Comparison of ENCODE assay signal across 22 cellular contexts in the genomic region with DNA sequence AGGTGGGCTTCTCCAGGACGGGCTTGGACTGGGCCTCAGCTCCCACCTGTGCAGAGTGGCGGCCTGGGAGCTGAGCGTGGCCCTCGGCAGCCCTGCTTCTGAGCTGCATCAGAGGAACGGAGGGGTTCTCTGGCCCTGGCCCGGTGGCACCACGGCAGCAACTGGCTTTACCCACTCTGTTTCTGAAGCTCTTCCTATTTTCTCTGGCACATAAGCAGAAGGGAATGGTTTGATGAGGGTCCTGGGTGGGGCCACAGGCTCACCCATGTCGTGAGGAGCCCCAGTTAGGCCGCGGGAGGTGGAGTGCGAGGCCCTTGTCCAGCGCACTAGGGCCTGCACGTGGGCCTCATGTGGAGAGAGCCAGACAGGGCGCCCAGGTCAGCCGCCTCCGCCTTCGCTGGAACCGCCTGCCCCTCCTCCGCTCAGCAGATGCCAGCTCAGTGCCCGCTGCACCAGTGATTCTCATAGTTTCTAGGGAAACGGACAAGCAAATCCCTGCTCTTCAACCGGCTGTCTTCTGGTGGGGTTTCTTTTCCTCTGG.
DNase-seq lines count a peak whose midpoint lies in the region; ATAC-seq and TF ChIP-seq lines count a peak whose summit lies in the region.
"Had no signal": no experiment of that assay in that cellular context is flagged by ENCODE, and none has a peak within 500 bp of the region (broad histone marks: within the 10 kb centered on the region; RNA-seq: fewer than 3 reads in every experiment).

No MANE protein-coding gene starts in this region.

- WGBS in endodermal cell (ENCODE audit: insufficient coverage in 1 of 2, insufficient read length in 1 of 2), 2 experiments, result 86 to 89% methylated on average over 10 to 22 of the region's 22 CpGs

- H3K9me3 ChIP-seq in endodermal cell (ENCODE audit: control insufficient read depth, low read length), result peaks cover 17% of the 10 kb centered on the region
- H3K9me3 ChIP-seq: SJCRH30 had no signal

- no peak overlapping the region for H3K27ac ChIP-seq in endodermal cell (ENCODE audit: low read depth, low read length)
- H3K27ac ChIP-seq: esophagus squamous epithelium, hepatocyte, parathyroid adenoma, SJCRH30, upper lobe of left lung had no signal

- H3K27ac Mint-ChIP-seq in WTC11 (0 out of 2 replicates have a peak overlapping the region, but pooled peaks have one; percentile 47), endodermal cell (peak overlapping the region; percentile 78), chondrocyte (ENCODE audit: unreplicated experiment) (no peak overlapping the region)
- H3K27ac Mint-ChIP-seq: activated T-helper 1 cell treated with anti-CD3 and anti-CD28 coated beads, Interleukin-12 subunit alpha, Interleukin-12 subunit beta, Interleukin-2, Interleukin-4 antibody, amounts not matched to agents 30 ng/mL and 10 ng/mL and 1 ng/mL, durations not matched to agents 14 hours and 24 hours and 36 hours had no signal

- H3K4me3 ChIP-seq in endodermal cell (ENCODE audit: low read length), result no peak overlapping the region
- H3K4me3 ChIP-seq: esophagus squamous epithelium, hepatocyte, SJCRH30, upper lobe of left lung had no signal

- H3K27me3 Mint-ChIP-seq in WTC11 (ENCODE audit: low read depth) (no peaks in the 10 kb centered on the region), endodermal cell (ENCODE audit: insufficient read depth) (no peaks in the 10 kb centered on the region), chondrocyte (ENCODE audit: low read depth) (no peaks in the 10 kb centered on the region)
- H3K27me3 Mint-ChIP-seq: naive B cell had no signal

- peaks cover 13% of the 10 kb centered on the region for H3K36me3 Mint-ChIP-seq in WTC11
- peaks cover 86% of the 10 kb centered on the region for H3K36me3 Mint-ChIP-seq in endodermal cell (ENCODE audit: low read depth)
- H3K36me3 Mint-ChIP-seq in chondrocyte (ENCODE audit: low read depth), result peaks cover 19% of the 10 kb centered on the region

- H3K9me3 Mint-ChIP-seq in WTC11 (peaks cover 15% of the 10 kb centered on the region), endodermal cell (peaks cover 2% of the 10 kb centered on the region), chondrocyte (ENCODE audit: low read depth) (peaks cover 6% of the 10 kb centered on the region)
- H3K9me3 Mint-ChIP-seq: activated T-helper 1 cell treated with anti-CD3 and anti-CD28 coated beads, Interleukin-12 subunit alpha, Interleukin-12 subunit beta, Interleukin-2, Interleukin-4 antibody, amounts not matched to agents 30 ng/mL and 10 ng/mL and 1 ng/mL, durations not matched to agents 14 hours and 24 hours and 36 hours had no signal

- TF ChIP-seq CTCF in WTC11 (IDR thresholded peaks at IDR 0.05), result no peak
- TF ChIP-seq CTCF in endodermal cell (conservative IDR thresholded peaks at IDR 0.05), result no peak
- TF ChIP-seq CTCF in chondrocyte (IDR thresholded peaks at IDR 0.05), result no peak

- H3K27me3 ChIP-seq in endodermal cell (ENCODE audit: control insufficient read depth, insufficient read depth, low read length, poor library complexity, severe bottlenecking), result no peaks in the 10 kb centered on the region
- H3K27me3 ChIP-seq: esophagus squamous epithelium, hepatocyte, SJCRH30, upper lobe of left lung had no signal

- H3K4me3 Mint-ChIP-seq in WTC11 (no peak overlapping the region), endodermal cell (no peak overlapping the region), chondrocyte (ENCODE audit: unreplicated experiment) (no peak overlapping the region)
- H3K4me3 Mint-ChIP-seq: activated T-helper 1 cell treated with anti-CD3 and anti-CD28 coated beads, Interleukin-12 subunit alpha, Interleukin-12 subunit beta, Interleukin-2, Interleukin-4 antibody, amounts not matched to agents 30 ng/mL and 10 ng/mL and 1 ng/mL, durations not matched to agents 14 hours and 24 hours and 36 hours had no signal

- DNase-seq in activated CD8-positive, alpha-beta memory T cell treated with anti-CD3 and anti-CD28 coated beads, Interleukin-2, amount 50 U/mL, for 48 hours, result peak; percentile 36
- DNase-seq in activated CD8-positive, alpha-beta memory T cell treated with anti-CD3 and anti-CD28 coated beads, Interleukin-2, amount 50 U/mL, for 4 hours, result no peak
- DNase-seq in WTC11 (ENCODE audit: low spot score) (no peak), endodermal cell (no peak), retina (peak; percentile 33), NCI-H2029 (lab: John Stamatoyannopoulos, UW) (no peak), chondrocyte (ENCODE audit: low spot score) (no peak)
- DNase-seq: AML-193; cortex of kidney; esophagus squamous epithelium; naive B cell; NCI-H187; NCI-H69; SJCRH30; stimulated activated CD4-positive, alpha-beta T cell treated with anti-CD3 and anti-CD28 coated beads, Interleukin-15, amount 100 ng/mL, for 24 hours; T-helper 1 cell had no signal

- CTCF ChIA-PET in WTC11 (lab: Charles Lee), result interaction anchor here (1.2 kb wide), 1 partner anchor 25 kb away, joined by 3 read pairs; no protein-coding TSS in a partner anchor

- no peak overlapping the region for H3K9ac ChIP-seq in endodermal cell (ENCODE audit: extremely low read depth, low read length, poor library complexity, severe bottlenecking)
- H3K9ac ChIP-seq: parathyroid adenoma had no signal

- POLR2A ChIA-PET in WTC11 (lab: Charles Lee), result no interaction called here

- no peaks in the 10 kb centered on the region for H3K4me1 ChIP-seq in endodermal cell (ENCODE audit: control insufficient read depth, insufficient read depth, low read length)
- H3K4me1 ChIP-seq: esophagus squamous epithelium, parathyroid adenoma, SJCRH30, upper lobe of left lung had no signal

- H3K4me1 Mint-ChIP-seq in WTC11 (no peaks in the 10 kb centered on the region; the same call in 1 of the 2 replicates), endodermal cell (no peaks in the 10 kb centered on the region), chondrocyte (ENCODE audit: low read depth) (no peaks in the 10 kb centered on the region)

- H3K36me3 ChIP-seq in endodermal cell (ENCODE audit: control insufficient read depth, insufficient read depth, low read length), result peaks cover 84% of the 10 kb centered on the region

- no peak for ATAC-seq in WTC11
- no peak for ATAC-seq in HG03521 (IDR thresholded peaks at IDR 0.05; ENCODE audit: unreplicated experiment)
- ATAC-seq: left lobe of liver had no signal

TF ChIP-seq in WTC11, 78 proteins besides CTCF, POLR2A, EP300 and RAD21 (continues in another document):
- TF ChIP-seq, protein P1, sequence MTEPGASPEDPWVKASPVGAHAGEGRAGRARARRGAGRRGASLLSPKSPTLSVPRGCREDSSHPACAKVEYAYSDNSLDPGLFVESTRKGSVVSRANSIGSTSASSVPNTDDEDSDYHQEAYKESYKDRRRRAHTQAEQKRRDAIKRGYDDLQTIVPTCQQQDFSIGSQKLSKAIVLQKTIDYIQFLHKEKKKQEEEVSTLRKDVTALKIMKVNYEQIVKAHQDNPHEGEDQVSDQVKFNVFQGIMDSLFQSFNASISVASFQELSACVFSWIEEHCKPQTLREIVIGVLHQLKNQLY (CRISPR knock-in tag; IDR thresholded peaks at IDR 0.05), result no peak
- no peak for TF ChIP-seq FOXP1 (CRISPR knock-in tag; IDR thresholded peaks at IDR 0.05; ENCODE audit: borderline replicate concordance)
- TF ChIP-seq, protein P2, sequence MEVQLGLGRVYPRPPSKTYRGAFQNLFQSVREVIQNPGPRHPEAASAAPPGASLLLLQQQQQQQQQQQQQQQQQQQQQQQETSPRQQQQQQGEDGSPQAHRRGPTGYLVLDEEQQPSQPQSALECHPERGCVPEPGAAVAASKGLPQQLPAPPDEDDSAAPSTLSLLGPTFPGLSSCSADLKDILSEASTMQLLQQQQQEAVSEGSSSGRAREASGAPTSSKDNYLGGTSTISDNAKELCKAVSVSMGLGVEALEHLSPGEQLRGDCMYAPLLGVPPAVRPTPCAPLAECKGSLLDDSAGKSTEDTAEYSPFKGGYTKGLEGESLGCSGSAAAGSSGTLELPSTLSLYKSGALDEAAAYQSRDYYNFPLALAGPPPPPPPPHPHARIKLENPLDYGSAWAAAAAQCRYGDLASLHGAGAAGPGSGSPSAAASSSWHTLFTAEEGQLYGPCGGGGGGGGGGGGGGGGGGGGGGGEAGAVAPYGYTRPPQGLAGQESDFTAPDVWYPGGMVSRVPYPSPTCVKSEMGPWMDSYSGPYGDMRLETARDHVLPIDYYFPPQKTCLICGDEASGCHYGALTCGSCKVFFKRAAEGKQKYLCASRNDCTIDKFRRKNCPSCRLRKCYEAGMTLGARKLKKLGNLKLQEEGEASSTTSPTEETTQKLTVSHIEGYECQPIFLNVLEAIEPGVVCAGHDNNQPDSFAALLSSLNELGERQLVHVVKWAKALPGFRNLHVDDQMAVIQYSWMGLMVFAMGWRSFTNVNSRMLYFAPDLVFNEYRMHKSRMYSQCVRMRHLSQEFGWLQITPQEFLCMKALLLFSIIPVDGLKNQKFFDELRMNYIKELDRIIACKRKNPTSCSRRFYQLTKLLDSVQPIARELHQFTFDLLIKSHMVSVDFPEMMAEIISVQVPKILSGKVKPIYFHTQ (CRISPR knock-in tag; IDR thresholded peaks at IDR 0.05), result no peak
- no peak for TF ChIP-seq FOXJ3 (CRISPR knock-in tag; IDR thresholded peaks at IDR 0.05; ENCODE audit: borderline replicate concordance)
- TF ChIP-seq, protein P3, sequence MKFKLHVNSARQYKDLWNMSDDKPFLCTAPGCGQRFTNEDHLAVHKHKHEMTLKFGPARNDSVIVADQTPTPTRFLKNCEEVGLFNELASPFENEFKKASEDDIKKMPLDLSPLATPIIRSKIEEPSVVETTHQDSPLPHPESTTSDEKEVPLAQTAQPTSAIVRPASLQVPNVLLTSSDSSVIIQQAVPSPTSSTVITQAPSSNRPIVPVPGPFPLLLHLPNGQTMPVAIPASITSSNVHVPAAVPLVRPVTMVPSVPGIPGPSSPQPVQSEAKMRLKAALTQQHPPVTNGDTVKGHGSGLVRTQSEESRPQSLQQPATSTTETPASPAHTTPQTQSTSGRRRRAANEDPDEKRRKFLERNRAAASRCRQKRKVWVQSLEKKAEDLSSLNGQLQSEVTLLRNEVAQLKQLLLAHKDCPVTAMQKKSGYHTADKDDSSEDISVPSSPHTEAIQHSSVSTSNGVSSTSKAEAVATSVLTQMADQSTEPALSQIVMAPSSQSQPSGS (CRISPR knock-in tag; IDR thresholded peaks at IDR 0.05; ENCODE audit: borderline replicate concordance, low read depth), result no peak
- no peak for TF ChIP-seq GTF2I (CRISPR knock-in tag; conservative IDR thresholded peaks at IDR 0.05)
- no peak for TF ChIP-seq TEAD4 (CRISPR knock-in tag; IDR thresholded peaks at IDR 0.05)
- TF ChIP-seq ATF1 (CRISPR knock-in tag; IDR thresholded peaks at IDR 0.05), result no peak
- TF ChIP-seq IRF2 (CRISPR knock-in tag; IDR thresholded peaks at IDR 0.05; ENCODE audit: borderline replicate concordance, low read depth), result no peak
- no peak for TF ChIP-seq TEAD1 (CRISPR knock-in tag; IDR thresholded peaks at IDR 0.05)

Comparison
In these comparisons a context has a peak if more than half of its experiments do, and no peak if none do; other contexts are left out.
1. DNase-seq: peak in activated CD8-positive, alpha-beta memory T cell treated with anti-CD3 and anti-CD28 coated beads, Interleukin-2, amount 50 U/mL, for 48 hours (single experiment) and retina (single experiment); none in activated CD8-positive, alpha-beta memory T cell treated with anti-CD3 and anti-CD28 coated beads, Interleukin-2, amount 50 U/mL, for 4 hours (single experiment), WTC11 (single experiment), endodermal cell (single experiment), NCI-H2029 (single experiment) and chondrocyte (single experiment).